8 cellular contexts compared by ENCODE assay signal in genomic region chr5:115840825-115841224, GRCh38. TPM values are rescaled to one million over a fixed set of nuclear protein-coding genes. Genes with fewer than 3 reads are reported as not detected.
DNase-seq lines count a peak whose midpoint lies in the region; ATAC-seq and TF ChIP-seq lines count a peak whose summit lies in the region.

No MANE protein-coding gene starts in this region.

- intact Hi-C loops in colonic mucosa (cut with DNase I) (loop anchor here (5.0 kb wide), 1 partner anchor 219 kb away; no protein-coding TSS in a partner anchor), natural killer cell (cut with micrococcal nuclease) (loop anchor here (1.0 to 2.0 kb wide), 2 partner anchors 214 to 297 kb away; partner anchors contain the start of genes FEM1C and TMED7)

- peaks cover 47 to 63% of the 10 kb centered on the region in 2 donors for H3K4me1 Mint-ChIP-seq in natural killer cell

- H3K27ac Mint-ChIP-seq in natural killer cell = peak overlapping the region; percentile 97 to 98

- no peaks in the 10 kb centered on the region for H3K27me3 Mint-ChIP-seq in natural killer cell (ENCODE audit: low read depth in 2 of 2)

- peak overlapping the region; percentile 71 to 74 for H3K9ac ChIP-seq in colonic mucosa (ENCODE audit: low read depth in 2 of 2, low read length in 2 of 2)

- ATAC-seq in natural killer cell = no peak

- peak overlapping the region; percentile 96 for H3K4me3 Mint-ChIP-seq in natural killer cell

- no peaks in the 10 kb centered on the region for H3K9me3 ChIP-seq in colonic mucosa

- H3K36me3 Mint-ChIP-seq in natural killer cell = peaks cover 12% of the 10 kb centered on the region

- DNase-seq in BJ (ENCODE audit: low read depth) (no peak), LNCaP clone FGC (ENCODE audit: low read depth) (no peak), colonic mucosa (no peak), natural killer cell (no peak), C1 segment of cervical spinal cord (lab: John Stamatoyannopoulos, UW) (no peak), NCI-H526 treated with DMSO at 0.1 percent for 48 hours (lab: John Stamatoyannopoulos, UW) (no peak), RKO (ENCODE audit: low spot score) (no peak), HuH-7 (ENCODE audit: low spot score) (no peak)

- H3K4me3 ChIP-seq in BJ (ENCODE audit: low read depth, low read length) = peak overlapping the region; percentile 96
- peak overlapping the region; percentile 88 for H3K4me3 ChIP-seq in LNCaP clone FGC (ENCODE audit: low read depth, low read length)
- H3K4me3 ChIP-seq in colonic mucosa = peak overlapping the region; percentile 92

- peak overlapping the region; percentile 86 for H3K27ac ChIP-seq in colonic mucosa

- H3K27me3 ChIP-seq in BJ (ENCODE audit: control insufficient read depth, insufficient read depth, low read length) (no peaks in the 10 kb centered on the region), colonic mucosa (no peaks in the 10 kb centered on the region)

- H3K36me3 ChIP-seq in BJ (ENCODE audit: control insufficient read depth, insufficient read depth, low read length) = no peaks in the 10 kb centered on the region
- H3K36me3 ChIP-seq in colonic mucosa = no peaks in the 10 kb centered on the region

- H3K9me3 Mint-ChIP-seq in natural killer cell = no peaks in the 10 kb centered on the region

- CTCF ChIA-PET in BJ (lab: Yijun Ruan, JAX) = interaction anchor here (0.8 to 3.0 kb wide), 2 partner anchors 9 to 205 kb away, joined by 6 to 18 read pairs; no protein-coding TSS in a partner anchor

- peaks cover 21% of the 10 kb centered on the region for H3K4me1 ChIP-seq in colonic mucosa

- TF ChIP-seq CTCF in BJ (IDR thresholded peaks at IDR 0.05; ENCODE audit: insufficient read depth, low read depth, low read length) (no peak), LNCaP clone FGC (IDR thresholded peaks at IDR 0.05; ENCODE audit: control insufficient read depth, extremely low read depth, insufficient read depth) (no peak), colonic mucosa (IDR thresholded peaks at IDR 0.05) (no peak), natural killer cell (IDR thresholded peaks at IDR 0.05) (no peak)

- POLR2A ChIA-PET in BJ (lab: Charles Lee) = no interaction called here

RNA-seq across cellular contexts. Expression of gene ATG12, which starts 0.5 kb away (rescaled TPM):
- 34.6 and 71.1 TPM in 2 replicates for polyA plus RNA-seq in BJ (2011; rRNA removed)
- 16.0 and 16.9 TPM in 2 replicates for polyA minus RNA-seq in BJ (2011; rRNA and poly(A)+ RNA removed)
- total RNA-seq in colonic mucosa (10 to 100 TPM; 24.5 to 38.9 TPM), natural killer cell (100 to 1,000 TPM in 1 of 3 donors, 10 to 100 TPM in 2; 88.9 to 108 (median 92.9) TPM)

RNA-seq across cellular contexts. Expression of gene AP3S1, which starts 0.9 kb away (rescaled TPM):
- 27.6 and 77.0 TPM in 2 replicates for polyA plus RNA-seq in BJ (2011; rRNA removed)
- polyA minus RNA-seq in BJ (2011; rRNA and poly(A)+ RNA removed) = 10.7 and 11.1 TPM in 2 replicates
- total RNA-seq in colonic mucosa = 100 to 1,000 TPM in 1 of 2 donors, 10 to 100 TPM in 1; 56.7 to 105 TPM
- total RNA-seq in natural killer cell = 10 to 100 TPM; 35.5 to 57.9 (median 37.1) TPM

RNA-seq across cellular contexts. Expression of gene CDO1, which starts 24.4 kb away (rescaled TPM):
- 1.8 and 2.0 TPM in 2 replicates for polyA plus RNA-seq in BJ (2011; rRNA removed)
- 1.4 and 1.8 TPM in 2 replicates for polyA minus RNA-seq in BJ (2011; rRNA and poly(A)+ RNA removed)
- under 1 TPM; 0.27 to 0.58 TPM for total RNA-seq in colonic mucosa
- not detected for total RNA-seq in natural killer cell
